ENCODE assay signal across 8 cellular contexts in the genomic region with DNA sequence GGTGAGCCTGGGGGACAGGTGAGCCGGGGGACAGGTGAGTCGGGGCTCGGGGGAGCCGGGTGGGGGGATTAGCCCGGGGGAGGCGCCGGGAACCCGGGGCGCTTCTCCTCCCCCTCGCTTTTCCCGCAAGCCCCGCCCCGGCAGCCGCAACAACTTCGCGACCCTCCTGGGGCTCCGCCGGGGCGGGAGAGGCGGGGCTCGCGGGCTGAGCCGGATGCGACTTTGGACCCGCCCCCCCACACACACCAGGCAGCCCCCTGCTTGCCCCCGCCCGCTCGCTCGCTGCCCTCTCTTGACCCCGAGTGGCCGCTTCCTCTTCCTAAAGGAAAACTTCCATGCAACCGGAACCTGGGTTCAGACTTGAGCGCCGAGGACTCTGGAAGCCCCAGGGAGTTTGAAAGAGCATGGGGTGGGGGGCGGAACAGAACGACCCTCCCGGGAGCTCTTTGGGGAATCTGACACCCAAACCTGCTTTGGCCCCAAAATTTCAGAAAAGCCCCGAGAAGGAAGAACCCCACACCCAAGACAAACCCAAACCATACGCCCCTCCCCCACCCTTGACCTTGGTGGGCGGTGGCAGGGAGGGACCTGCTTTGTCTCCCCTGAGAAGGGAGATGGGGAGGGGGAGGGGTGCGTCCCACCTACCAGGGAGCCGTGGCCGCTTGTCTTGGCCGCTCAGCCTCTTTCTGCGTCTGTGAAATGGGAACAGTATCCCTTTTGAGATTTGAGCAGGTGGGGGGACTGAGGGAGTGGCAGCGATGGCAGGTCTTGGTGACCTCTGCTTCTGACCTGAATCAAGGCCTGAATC. TPM values are rescaled to one million over a fixed set of nuclear protein-coding genes. Genes with fewer than 3 reads are reported as not detected.
DNase-seq lines count a peak whose midpoint lies in the region; TF ChIP-seq lines count a peak whose summit lies in the region.

No MANE protein-coding gene starts in this region.

- H3K9me3 ChIP-seq in SJSA1 (replicated peaks) = no peaks in the 10 kb centered on the region
- no peaks in the 10 kb centered on the region for H3K9me3 ChIP-seq in right atrium auricular region
- H3K9me3 ChIP-seq in skeletal muscle satellite cell (replicated peaks; ENCODE audit: low read length) = no peaks in the 10 kb centered on the region

- DNase-seq in activated CD4-positive, alpha-beta memory T cell treated with anti-CD3 and anti-CD28 coated beads for 36 hours = no peak
- no peak for DNase-seq in activated CD4-positive, alpha-beta memory T cell treated with anti-CD3 and anti-CD28 coated beads, Interleukin-2, amount 10 ng/mL, durations not matched to agents 7 days and 5 days
- DNase-seq in SJSA1 (ENCODE audit: low read depth in 1 of 2, low spot score in 2 of 2) (no peak), right atrium auricular region (ENCODE audit: low spot score) (no peak), MV-4-11 (lab: John Stamatoyannopoulos, UW) (no peak), cerebellum (ENCODE audit: low spot score) (no peak)
- no peak for DNase-seq in stimulated activated CD4-positive, alpha-beta T cell treated with anti-CD3 and anti-CD28 coated beads, Interleukin-12 subunit alpha, Interleukin-12 subunit beta, amount 100 ng/mL, for 4 hours

- no peak for TF ChIP-seq CTCF in right atrium auricular region (IDR thresholded peaks at IDR 0.05)

- no peak overlapping the region for H3K9ac ChIP-seq in skeletal muscle satellite cell (ENCODE audit: low read depth, low read length)

- H3K36me3 Mint-ChIP-seq in activated CD4-positive, alpha-beta memory T cell treated with anti-CD3 and anti-CD28 coated beads for 36 hours = no peaks in the 10 kb centered on the region
- no peaks in the 10 kb centered on the region for H3K36me3 Mint-ChIP-seq in activated CD4-positive, alpha-beta memory T cell treated with anti-CD3 and anti-CD28 coated beads, Interleukin-2, amount 10 ng/mL, durations not matched to agents 7 days and 5 days (ENCODE audit: low read depth)

- H3K9me3 Mint-ChIP-seq in activated CD4-positive, alpha-beta memory T cell treated with anti-CD3 and anti-CD28 coated beads for 36 hours = no peaks in the 10 kb centered on the region
- no peaks in the 10 kb centered on the region for H3K9me3 Mint-ChIP-seq in activated CD4-positive, alpha-beta memory T cell treated with anti-CD3 and anti-CD28 coated beads, Interleukin-2, amount 10 ng/mL, durations not matched to agents 7 days and 5 days

- H3K4me2 ChIP-seq in skeletal muscle satellite cell (ENCODE audit: low read length) = peak overlapping the region; percentile 52

- H3K4me3 ChIP-seq in SJSA1 (peak overlapping the region; percentile 38), right atrium auricular region (peak overlapping the region; percentile 49 to 66), skeletal muscle satellite cell (ENCODE audit: low read length) (no peak overlapping the region)

- H3K27ac Mint-ChIP-seq in activated CD4-positive, alpha-beta memory T cell treated with anti-CD3 and anti-CD28 coated beads for 36 hours = no peak overlapping the region
- H3K27ac Mint-ChIP-seq in activated CD4-positive, alpha-beta memory T cell treated with anti-CD3 and anti-CD28 coated beads, Interleukin-2, amount 10 ng/mL, durations not matched to agents 7 days and 5 days = no peak overlapping the region

- POLR2A ChIA-PET in activated CD4-positive, alpha-beta memory T cell treated with anti-CD3 and anti-CD28 coated beads for 36 hours (lab: Charles Lee) = no interaction called here
- POLR2A ChIA-PET in activated CD4-positive, alpha-beta memory T cell treated with anti-CD3 and anti-CD28 coated beads, Interleukin-2, amount 10 ng/mL, durations not matched to agents 7 days and 5 days (lab: Charles Lee) = no interaction called here

- peaks cover 3% of the 10 kb centered on the region; the same call in 1 of the 2 replicates for H3K27me3 ChIP-seq in SJSA1 (replicated peaks)
- H3K27me3 ChIP-seq in right atrium auricular region = no peaks in the 10 kb centered on the region
- peaks cover 61% of the 10 kb centered on the region for H3K27me3 ChIP-seq in skeletal muscle satellite cell (ENCODE audit: control insufficient read depth, insufficient read depth, low read length)

- intact Hi-C loops in activated CD4-positive, alpha-beta memory T cell treated with anti-CD3 and anti-CD28 coated beads for 36 hours (cut with micrococcal nuclease) = loop anchor here (10.0 kb wide), 1 partner anchor 270 kb away; no protein-coding TSS in a partner anchor

- H3K27me3 Mint-ChIP-seq in activated CD4-positive, alpha-beta memory T cell treated with anti-CD3 and anti-CD28 coated beads for 36 hours = peaks cover 13% of the 10 kb centered on the region
- peaks cover 14% of the 10 kb centered on the region for H3K27me3 Mint-ChIP-seq in activated CD4-positive, alpha-beta memory T cell treated with anti-CD3 and anti-CD28 coated beads, Interleukin-2, amount 10 ng/mL, durations not matched to agents 7 days and 5 days

- H3K4me3 Mint-ChIP-seq in activated CD4-positive, alpha-beta memory T cell treated with anti-CD3 and anti-CD28 coated beads for 36 hours = peak overlapping the region; percentile 41
- H3K4me3 Mint-ChIP-seq in activated CD4-positive, alpha-beta memory T cell treated with anti-CD3 and anti-CD28 coated beads, Interleukin-2, amount 10 ng/mL, durations not matched to agents 7 days and 5 days = no peak overlapping the region

- CTCF ChIA-PET in activated CD4-positive, alpha-beta memory T cell treated with anti-CD3 and anti-CD28 coated beads for 36 hours (lab: Charles Lee) = interaction anchor here (1.2 to 2.8 kb wide), 2 partner anchors 32 to 164 kb away, joined by 3 to 45 read pairs; no protein-coding TSS in a partner anchor
- CTCF ChIA-PET in activated CD4-positive, alpha-beta memory T cell treated with anti-CD3 and anti-CD28 coated beads, Interleukin-2, amount 10 ng/mL, durations not matched to agents 7 days and 5 days (lab: Charles Lee) = no interaction called here

- H3K36me3 ChIP-seq in SJSA1 = no peaks in the 10 kb centered on the region
- H3K36me3 ChIP-seq in right atrium auricular region = no peaks in the 10 kb centered on the region
- H3K36me3 ChIP-seq in skeletal muscle satellite cell (ENCODE audit: insufficient read depth, low read length) = no peaks in the 10 kb centered on the region

- H3K27ac ChIP-seq in SJSA1 (no peak overlapping the region), right atrium auricular region (peak overlapping the region in 1 of 2 donors; percentile 47)

- peaks cover 2% of the 10 kb centered on the region for H3K4me1 Mint-ChIP-seq in activated CD4-positive, alpha-beta memory T cell treated with anti-CD3 and anti-CD28 coated beads for 36 hours (ENCODE audit: low read depth)
- H3K4me1 Mint-ChIP-seq in activated CD4-positive, alpha-beta memory T cell treated with anti-CD3 and anti-CD28 coated beads, Interleukin-2, amount 10 ng/mL, durations not matched to agents 7 days and 5 days = peaks cover 4% of the 10 kb centered on the region

- peaks cover 41% of the 10 kb centered on the region for H3K4me1 ChIP-seq in SJSA1 (replicated peaks)
- H3K4me1 ChIP-seq in right atrium auricular region = peaks cover 0 to 41% of the 10 kb centered on the region in 2 donors
- H3K4me1 ChIP-seq in skeletal muscle satellite cell (ENCODE audit: control insufficient read depth, insufficient read depth, low read length) = no peaks in the 10 kb centered on the region

RNA-seq across cellular contexts. Expression of gene ARHGEF16, which starts 0.6 kb away (rescaled TPM):
- under 1 TPM; 0.17 to 0.24 TPM for total RNA-seq in activated CD4-positive, alpha-beta memory T cell treated with anti-CD3 and anti-CD28 coated beads for 36 hours
- not detected for total RNA-seq in activated CD4-positive, alpha-beta memory T cell treated with anti-CD3 and anti-CD28 coated beads, Interleukin-2, amount 10 ng/mL, durations not matched to agents 7 days and 5 days
- 34.9 and 46.6 TPM in 2 replicates for total RNA-seq in SJSA1 (2014; rRNA removed; shearing (Covaris generic))
- 1 to 10 TPM in 1 of 2 donors, under 1 TPM in 1; 0.22 to 1.5 TPM for total RNA-seq in right atrium auricular region
- total RNA-seq in skeletal muscle satellite cell (2012; rRNA removed) = under 0.01 and 0.22 TPM in 2 replicates
- 0.45 TPM for total RNA-seq in cerebellum

Comparison
In these comparisons a context has a peak if more than half of its experiments do, and no peak if none do; other contexts are left out.
1. RNA of gene ARHGEF16, which starts 0.6 kb away (total RNA-seq): 34.9 to 46.6 TPM in SJSA1; 0.22 to 1.5 TPM in right atrium auricular region, 0.45 TPM in cerebellum (single experiment), 0.17 to 0.24 TPM in activated CD4-positive, alpha-beta memory T cell treated with anti-CD3 and anti-CD28 coated beads for 36 hours and not detected in activated CD4-positive, alpha-beta memory T cell treated with anti-CD3 and anti-CD28 coated beads, Interleukin-2, amount 10 ng/mL, durations not matched to agents 7 days and 5 days; every median in the first group is over 10 times any median in the second.